ENCODE assay signal across 18 cellular contexts in genomic region chr1:160657477-160657820, GRCh38. TPM values are rescaled to one million over a fixed set of nuclear protein-coding genes. Genes with fewer than 3 reads are reported as not detected.
DNase-seq lines count a peak whose midpoint lies in the region; ATAC-seq and TF ChIP-seq lines count a peak whose summit lies in the region.
"Had no signal": no experiment of that assay in that cellular context is flagged by ENCODE, and none has a peak within 500 bp of the region (broad histone marks: within the 10 kb centered on the region; RNA-seq: fewer than 3 reads in every experiment).

No MANE protein-coding gene starts in this region.

- H3K27me3 ChIP-seq in spleen (replicated peaks in 1 of 7) = no peaks in the 10 kb centered on the region
- H3K27me3 ChIP-seq: SJCRH30 had no signal

- 40 to 59% (median 51%) methylated on average over 2 of the region's 2 CpGs for WGBS in spleen, 5 donors

- no peak for TF ChIP-seq POLR2A in spleen (IDR thresholded peaks at IDR 0.05)

- TF ChIP-seq CTCF in spleen (IDR thresholded peaks at IDR 0.05 in 8 of 11, conservative IDR thresholded peaks at IDR 0.05 in 3 of 11) = no peak

- no peak for ATAC-seq in activated naive CD4-positive, alpha-beta T cell treated with anti-CD3 and anti-CD28 coated beads, Interleukin-2, amount 50 U/mL, for 72 hours
- ATAC-seq in GM21390 (IDR thresholded peaks at IDR 0.05; ENCODE audit: unreplicated experiment) = no peak

- H3K27ac Mint-ChIP-seq in activated naive CD4-positive, alpha-beta T cell treated with anti-CD3 and anti-CD28 coated beads, Interleukin-2, amount 10 ng/mL, durations not matched to agents 7 days and 5 days = peak overlapping the region; percentile 68
- H3K27ac Mint-ChIP-seq in activated naive CD4-positive, alpha-beta T cell treated with anti-CD3 and anti-CD28 coated beads, Interleukin-2, amount 50 U/mL, for 72 hours = peak overlapping the region; percentile 80 to 84

- no peak for DNase-seq in activated naive CD4-positive, alpha-beta T cell treated with anti-CD3 and anti-CD28 coated beads, Interleukin-2, amount 10 ng/mL, durations not matched to agents 7 days and 5 days
- no peak for DNase-seq in activated naive CD4-positive, alpha-beta T cell treated with anti-CD3 and anti-CD28 coated beads, Interleukin-2, amount 50 U/mL, for 16 hours
- peak; percentile 73 for DNase-seq in MV-4-11 (lab: John Stamatoyannopoulos, UW)
- no peak for DNase-seq in activated naive CD4-positive, alpha-beta T cell treated with anti-CD3 and anti-CD28 coated beads, Interleukin-2, amount 50 U/mL, for 72 hours (ENCODE audit: low spot score in 2 of 2)
- DNase-seq in spleen = no peak
- no peak for DNase-seq in NCI-H2227 (lab: John Stamatoyannopoulos, UW; ENCODE audit: unreplicated experiment)
- no peak for DNase-seq in HuH-7.5 (ENCODE audit: low spot score)
- DNase-seq: activated T-cell treated with anti-CD3 and anti-CD28 coated beads, Interleukin-2, amount 50 U/mL, for 4 hours; DMS79 treated with DMSO at 0.1 percent for 48 hours; naive B cell; NCI-H187; NCI-H82; SJCRH30; stimulated activated CD4-positive, alpha-beta T cell treated with anti-CD3 and anti-CD28 coated beads, Interleukin-1b, Interleukin-23, amount 100 ng/mL, for 48 hours; stimulated activated CD8-positive, alpha-beta memory T cell treated with anti-CD3 and anti-CD28 coated beads, Interleukin-4, amount 100 ng/mL, for 48 hours had no signal

- peaks cover 12 to 61% (median 37%) of the 10 kb centered on the region in 6 donors for H3K4me1 ChIP-seq in spleen
- H3K4me1 ChIP-seq: SJCRH30 had no signal

- H3K27ac ChIP-seq in spleen = peak overlapping the region in 5 of 8 donors; percentile 22 to 67 (median 55)
- H3K27ac ChIP-seq: cardiac muscle cell, SJCRH30 had no signal

- H3K4me3 Mint-ChIP-seq in activated naive CD4-positive, alpha-beta T cell treated with anti-CD3 and anti-CD28 coated beads, Interleukin-2, amount 10 ng/mL, durations not matched to agents 7 days and 5 days = no peak overlapping the region
- H3K4me3 Mint-ChIP-seq: activated T-cell treated with anti-CD3 and anti-CD28 coated beads, Interleukin-2, amount 50 U/mL, for 4 hours had no signal

- H3K9me3 ChIP-seq in spleen = no peaks in the 10 kb centered on the region
- H3K9me3 ChIP-seq: SJCRH30 had no signal

- peaks cover 14% of the 10 kb centered on the region for H3K9me3 Mint-ChIP-seq in activated naive CD4-positive, alpha-beta T cell treated with anti-CD3 and anti-CD28 coated beads, Interleukin-2, amount 10 ng/mL, durations not matched to agents 7 days and 5 days
- H3K9me3 Mint-ChIP-seq in activated naive CD4-positive, alpha-beta T cell treated with anti-CD3 and anti-CD28 coated beads, Interleukin-2, amount 50 U/mL, for 72 hours = peaks cover 4 to 24% of the 10 kb centered on the region in 2 donors

- intact Hi-C loops in spleen (cut with DNase I; ENCODE audit: low total_unique reads) = no loop called here

- H3K36me3 ChIP-seq in spleen = no peaks in the 10 kb centered on the region
- H3K36me3 ChIP-seq: cardiac muscle cell, SJCRH30 had no signal

- CTCF ChIA-PET in activated naive CD4-positive, alpha-beta T cell treated with anti-CD3 and anti-CD28 coated beads, Interleukin-2, amount 10 ng/mL, durations not matched to agents 7 days and 5 days (lab: Charles Lee) = no interaction called here

- H3K36me3 Mint-ChIP-seq in activated naive CD4-positive, alpha-beta T cell treated with anti-CD3 and anti-CD28 coated beads, Interleukin-2, amount 10 ng/mL, durations not matched to agents 7 days and 5 days = peaks cover 22% of the 10 kb centered on the region
- peaks cover 4 to 56% of the 10 kb centered on the region in 2 donors for H3K36me3 Mint-ChIP-seq in activated naive CD4-positive, alpha-beta T cell treated with anti-CD3 and anti-CD28 coated beads, Interleukin-2, amount 50 U/mL, for 72 hours

- no peaks in the 10 kb centered on the region for H3K27me3 Mint-ChIP-seq in activated naive CD4-positive, alpha-beta T cell treated with anti-CD3 and anti-CD28 coated beads, Interleukin-2, amount 10 ng/mL, durations not matched to agents 7 days and 5 days
- H3K27me3 Mint-ChIP-seq: naive B cell had no signal

- H3K4me3 ChIP-seq in spleen = no peak overlapping the region
- H3K4me3 ChIP-seq: cardiac muscle cell, SJCRH30 had no signal

- H3K4me1 Mint-ChIP-seq in activated naive CD4-positive, alpha-beta T cell treated with anti-CD3 and anti-CD28 coated beads, Interleukin-2, amount 10 ng/mL, durations not matched to agents 7 days and 5 days = peaks cover 64% of the 10 kb centered on the region

RNA-seq across cellular contexts. Expression of gene SLAMF1, which starts 10.6 kb away (rescaled TPM):
- 10 to 100 TPM; 84.3 to 96.3 TPM for total RNA-seq in activated naive CD4-positive, alpha-beta T cell treated with anti-CD3 and anti-CD28 coated beads, Interleukin-2, amount 50 U/mL, for 72 hours
- total RNA-seq in spleen = 10 to 100 TPM in 6 of 7 donors, 1 to 10 TPM in 1; 7.4 to 18.3 (median 11.3) TPM
- 1 to 10 TPM; 2.8 to 3.9 (median 3.2) TPM for polyA plus RNA-seq in spleen
- total RNA-seq: cardiac muscle cell, glomerular endothelial cell, SJCRH30 had no signal
- polyA plus RNA-seq: cardiac muscle cell had no signal

RNA-seq across cellular contexts. Expression of gene CD48, which starts 54.2 kb away (rescaled TPM):
- total RNA-seq in activated naive CD4-positive, alpha-beta T cell treated with anti-CD3 and anti-CD28 coated beads, Interleukin-2, amount 50 U/mL, for 72 hours = 100 to 1,000 TPM; 231 to 236 TPM
- 100 to 1,000 TPM; 150 to 286 (median 215) TPM for total RNA-seq in spleen
- 100 to 1,000 TPM; 371 to 510 (median 479) TPM for polyA plus RNA-seq in spleen
- total RNA-seq: cardiac muscle cell, glomerular endothelial cell, SJCRH30 had no signal
- polyA plus RNA-seq: cardiac muscle cell had no signal

Comparison
In these comparisons a context has a peak if more than half of its experiments do, and no peak if none do; other contexts are left out.
1. RNA of gene SLAMF1, which starts 10.6 kb away (total RNA-seq): 84.3 to 96.3 TPM in activated naive CD4-positive, alpha-beta T cell treated with anti-CD3 and anti-CD28 coated beads, Interleukin-2, amount 50 U/mL, for 72 hours; 7.4 to 18.3 TPM in spleen; every median in the first group is over 4 times any median in the second.